ENCODE assay signal across 8 cellular contexts in genomic region chr14:102363182-102363952, GRCh38. TPM values are rescaled to one million over a fixed set of nuclear protein-coding genes. Genes with fewer than 3 reads are reported as not detected.
DNase-seq lines count a peak whose midpoint lies in the region; ATAC-seq and TF ChIP-seq lines count a peak whose summit lies in the region.

No MANE protein-coding gene starts in this region.

- peak overlapping the region; percentile 68 to 96 (median 94) for H3K27ac ChIP-seq in heart right ventricle

- peaks cover 0 to 46% (median 26%) of the 10 kb centered on the region in 9 donors for H3K4me1 ChIP-seq in heart right ventricle

- intact Hi-C loops in heart right ventricle (cut with DNase I) = loop anchor here in 2 of 10 donors (5.0 kb wide), 2 partner anchors 46 to 154 kb away; partner anchors contain the start of gene ZNF839 (in 1 of the 2)

- no peak overlapping the region for H3K4me3 Mint-ChIP-seq in activated naive CD8-positive, alpha-beta T cell treated with anti-CD3 and anti-CD28 coated beads, Interleukin-2, amount 10 ng/mL, durations not matched to agents 7 days and 5 days
- no peak overlapping the region for H3K4me3 Mint-ChIP-seq in progenitor cell of endocrine pancreas (ENCODE audit: low read depth)

- H3K27me3 Mint-ChIP-seq in activated naive CD8-positive, alpha-beta T cell treated with anti-CD3 and anti-CD28 coated beads, Interleukin-2, amount 10 ng/mL, durations not matched to agents 7 days and 5 days = no peaks in the 10 kb centered on the region
- H3K27me3 Mint-ChIP-seq in progenitor cell of endocrine pancreas = no peaks in the 10 kb centered on the region

- peak; percentile 12 for ATAC-seq in HG02610 (IDR thresholded peaks at IDR 0.05; ENCODE audit: unreplicated experiment)
- ATAC-seq in activated naive CD8-positive, alpha-beta T cell treated with anti-CD3 and anti-CD28 coated beads, Interleukin-2, amount 10 ng/mL, durations not matched to agents 7 days and 5 days (ENCODE audit: low read depth) = peak; percentile 16
- ATAC-seq in heart right ventricle = peak; percentile 25 to 65 (median 45)

- H3K36me3 Mint-ChIP-seq in activated naive CD8-positive, alpha-beta T cell treated with anti-CD3 and anti-CD28 coated beads, Interleukin-2, amount 10 ng/mL, durations not matched to agents 7 days and 5 days = peaks cover 2% of the 10 kb centered on the region
- H3K36me3 Mint-ChIP-seq in progenitor cell of endocrine pancreas (ENCODE audit: insufficient read depth) = no peaks in the 10 kb centered on the region

- H3K9me3 ChIP-seq in heart right ventricle = no peaks in the 10 kb centered on the region

- H3K9me3 Mint-ChIP-seq in activated naive CD8-positive, alpha-beta T cell treated with anti-CD3 and anti-CD28 coated beads, Interleukin-2, amount 10 ng/mL, durations not matched to agents 7 days and 5 days = no peaks in the 10 kb centered on the region
- H3K9me3 Mint-ChIP-seq in progenitor cell of endocrine pancreas (ENCODE audit: low read depth) = no peaks in the 10 kb centered on the region

- peak overlapping the region; percentile 64 to 95 (median 86) for H3K4me3 ChIP-seq in heart right ventricle

- peaks cover 32% of the 10 kb centered on the region for H3K4me1 Mint-ChIP-seq in activated naive CD8-positive, alpha-beta T cell treated with anti-CD3 and anti-CD28 coated beads, Interleukin-2, amount 10 ng/mL, durations not matched to agents 7 days and 5 days
- peaks cover 15% of the 10 kb centered on the region for H3K4me1 Mint-ChIP-seq in progenitor cell of endocrine pancreas (ENCODE audit: low read depth)

- POLR2A ChIA-PET in activated naive CD8-positive, alpha-beta T cell treated with anti-CD3 and anti-CD28 coated beads, Interleukin-2, amount 10 ng/mL, durations not matched to agents 7 days and 5 days (lab: Charles Lee) = interaction anchor here (0.8 to 1.9 kb wide), 8 partner anchors 31 to 223 kb away, joined by 3 to 13 read pairs (median 3); partner anchors contain the start of genes ANKRD9, WDR20 and ZNF839

- no peak for TF ChIP-seq CTCF in heart right ventricle (IDR thresholded peaks at IDR 0.05)
- TF ChIP-seq CTCF in progenitor cell of endocrine pancreas (IDR thresholded peaks at IDR 0.05; ENCODE audit: unreplicated experiment) = no peak

- peak; percentile 50 to 52 for DNase-seq in NCI-H2081 (lab: John Stamatoyannopoulos, UW)
- DNase-seq in NCI-H2081 treated with DMSO at 0.1 percent for 48 hours (lab: John Stamatoyannopoulos, UW) = no peak
- DNase-seq in NCI-H460 (ENCODE audit: extremely low read depth, low read depth) = peak; percentile 4
- DNase-seq in activated naive CD8-positive, alpha-beta T cell treated with anti-CD3 and anti-CD28 coated beads, Interleukin-2, amount 10 ng/mL, durations not matched to agents 7 days and 5 days = peak; percentile 62
- DNase-seq in heart right ventricle = peak in 1 of 2 donors; percentile 39
- DNase-seq in progenitor cell of endocrine pancreas (ENCODE audit: low spot score, unreplicated experiment) = no peak
- DNase-seq in activated CD4-positive, CD25-positive, alpha-beta regulatory T cell (lab: John Stamatoyannopoulos, UW) = no peak

- 3% methylated on average over 35 to 53 of the region's 53 CpGs for WGBS in heart right ventricle, 2 donors

- no peaks in the 10 kb centered on the region for H3K27me3 ChIP-seq in heart right ventricle

- H3K27ac Mint-ChIP-seq in activated naive CD8-positive, alpha-beta T cell treated with anti-CD3 and anti-CD28 coated beads, Interleukin-2, amount 10 ng/mL, durations not matched to agents 7 days and 5 days = peak overlapping the region; percentile 86
- peak overlapping the region; percentile 89 for H3K27ac Mint-ChIP-seq in progenitor cell of endocrine pancreas

- H3K36me3 ChIP-seq in heart right ventricle = peaks cover 0 to 23% (median 13%) of the 10 kb centered on the region in 9 donors

RNA-seq across cellular contexts. Expression of gene TECPR2, which starts 0.6 kb away (rescaled TPM):
- total RNA-seq in NCI-H460 (2014; rRNA removed; shearing (Covaris generic)) = 2.3 and 3.2 TPM in 2 replicates
- 1.9 and 2.4 TPM in 2 replicates for polyA plus RNA-seq in NCI-H460 (2014; cell fraction: nucleus; rRNA removed)
- total RNA-seq in activated naive CD8-positive, alpha-beta T cell treated with anti-CD3 and anti-CD28 coated beads, Interleukin-2, amount 10 ng/mL, durations not matched to agents 7 days and 5 days = 10 to 100 TPM in 1 of 2 experiments, 1 to 10 TPM in 1; 9.8 to 10.2 TPM
- total RNA-seq in heart right ventricle = 10 to 100 TPM; 20.1 to 34.2 (median 25.3) TPM
- polyA plus RNA-seq in heart right ventricle = 1 to 10 TPM; 6.8 to 6.9 TPM
- total RNA-seq in progenitor cell of endocrine pancreas = 33.2 and 34.2 TPM in 2 replicates

RNA-seq across cellular contexts. Expression of gene CINP, which starts 0.7 kb away (rescaled TPM):
- total RNA-seq in NCI-H460 (2014; rRNA removed; shearing (Covaris generic)) = 96.7 and 101 TPM in 2 replicates
- polyA plus RNA-seq in NCI-H460 (2014; cell fraction: nucleus; rRNA removed) = 54.0 and 69.8 TPM in 2 replicates
- 10 to 100 TPM; 29.8 to 35.6 TPM for total RNA-seq in activated naive CD8-positive, alpha-beta T cell treated with anti-CD3 and anti-CD28 coated beads, Interleukin-2, amount 10 ng/mL, durations not matched to agents 7 days and 5 days
- total RNA-seq in heart right ventricle = 10 to 100 TPM; 26.6 to 36.7 (median 31.0) TPM
- 10 to 100 TPM; 40.8 to 46.0 TPM for polyA plus RNA-seq in heart right ventricle
- 25.5 and 27.7 TPM in 2 replicates for total RNA-seq in progenitor cell of endocrine pancreas

RNA-seq across cellular contexts. Expression of gene ZNF839, which starts 43.8 kb away (rescaled TPM):
- 14.8 and 15.0 TPM in 2 replicates for total RNA-seq in NCI-H460 (2014; rRNA removed; shearing (Covaris generic))
- 42.8 and 46.9 TPM in 2 replicates for polyA plus RNA-seq in NCI-H460 (2014; cell fraction: nucleus; rRNA removed)
- total RNA-seq in activated naive CD8-positive, alpha-beta T cell treated with anti-CD3 and anti-CD28 coated beads, Interleukin-2, amount 10 ng/mL, durations not matched to agents 7 days and 5 days = 10 to 100 TPM; 13.9 to 17.3 TPM
- total RNA-seq in heart right ventricle (10 to 100 TPM in 1 of 10 donors, 1 to 10 TPM in 9; 7.0 to 12.8 (median 8.4) TPM), progenitor cell of endocrine pancreas (14.9 and 16.5 TPM in 2 replicates)
- 10 to 100 TPM in 1 of 2 donors, 1 to 10 TPM in 1; 3.8 to 13.4 TPM for polyA plus RNA-seq in heart right ventricle

RNA-seq across cellular contexts. Expression of gene MOK, which starts 58.4 kb away (rescaled TPM):
- total RNA-seq in NCI-H460 (2014; rRNA removed; shearing (Covaris generic)) = 65.2 and 70.8 TPM in 2 replicates
- polyA plus RNA-seq in NCI-H460 (2014; cell fraction: nucleus; rRNA removed) = 106 and 162 TPM in 2 replicates
- 1 to 10 TPM; 2.4 to 2.7 TPM for total RNA-seq in activated naive CD8-positive, alpha-beta T cell treated with anti-CD3 and anti-CD28 coated beads, Interleukin-2, amount 10 ng/mL, durations not matched to agents 7 days and 5 days
- total RNA-seq in heart right ventricle = 10 to 100 TPM in 4 of 10 donors, 1 to 10 TPM in 6; 6.6 to 15.5 (median 9.5) TPM
- polyA plus RNA-seq in heart right ventricle = 10 to 100 TPM; 17.6 to 19.8 TPM
- total RNA-seq in progenitor cell of endocrine pancreas = 34.8 and 38.7 TPM in 2 replicates

Comparison
In these comparisons a context has a peak if more than half of its experiments do, and no peak if none do; other contexts are left out.
1. DNase-seq: peak in NCI-H2081 (2 of 2), NCI-H460 (single experiment) and activated naive CD8-positive, alpha-beta T cell treated with anti-CD3 and anti-CD28 coated beads, Interleukin-2, amount 10 ng/mL, durations not matched to agents 7 days and 5 days (single experiment); none in NCI-H2081 treated with DMSO at 0.1 percent for 48 hours (single experiment), progenitor cell of endocrine pancreas (single experiment) and activated CD4-positive, CD25-positive, alpha-beta regulatory T cell (0 of 4).
2. Peak in every context shown above with its lines, with median percentiles within 50 percentile points of each other: ATAC-seq.